In the genomic region with DNA sequence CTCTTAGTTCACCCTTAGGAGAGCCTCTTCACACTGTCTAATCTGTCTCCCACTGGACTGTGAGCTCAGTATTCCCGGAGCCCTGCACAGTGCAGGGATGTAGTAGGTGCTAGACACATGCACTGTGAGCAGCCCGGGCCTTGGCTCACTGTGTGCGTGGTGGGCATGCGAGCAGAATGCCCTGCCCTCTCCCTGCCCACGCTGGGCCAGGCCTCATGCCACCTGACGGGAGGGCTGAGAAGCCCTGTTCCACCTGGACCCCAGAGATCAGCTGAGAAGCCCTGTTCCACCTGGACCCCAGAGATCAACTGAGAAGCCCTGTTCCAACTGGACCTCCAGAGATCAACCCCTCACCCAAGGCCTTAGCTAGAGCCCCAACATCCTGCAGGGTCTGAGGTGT, we compare ENCODE assay signal across 23 cellular contexts. TPM values are rescaled to one million over a fixed set of nuclear protein-coding genes. Genes with fewer than 3 reads are reported as not detected.
"Had no signal": no experiment of that assay in that cellular context is flagged by ENCODE, and none has a peak within 500 bp of the region (broad histone marks: within the 10 kb centered on the region; RNA-seq: fewer than 3 reads in every experiment).

No MANE protein-coding gene starts in this region.

- ATAC-seq: activated CD8-positive, alpha-beta T cell treated with anti-CD3 and anti-CD28 coated beads for 36 hours had no signal

- H3K4me1 ChIP-seq: SJSA1 had no signal

- H3K27ac ChIP-seq: SJSA1 had no signal

- H3K27me3 ChIP-seq: SJSA1 had no signal

- H3K4me3 Mint-ChIP-seq: activated CD4-positive, alpha-beta T cell treated with anti-CD3 and anti-CD28 coated beads, Interleukin-2, amount 10 ng/mL, durations not matched to agents 7 days and 5 days; activated CD8-positive, alpha-beta T cell treated with anti-CD3 and anti-CD28 coated beads for 36 hours; activated naive CD4-positive, alpha-beta T cell treated with anti-CD3 and anti-CD28 coated beads, Interleukin-2, amount 50 U/mL, for 24 hours; activated T-cell treated with anti-CD3 and anti-CD28 coated beads, Interleukin-2, amount 50 U/mL, for 72 hours; brain; central memory CD8-positive, alpha-beta T cell; T-helper 1 cell treated with Interleukin-12 subunit alpha and Interleukin-12 subunit beta and Interleukin-4 antibody, amounts not matched to agents 30 μg/mL and 1 μg/mL, for 36 hours had no signal

- DNase-seq: activated CD4-positive, alpha-beta T cell treated with anti-CD3 and anti-CD28 coated beads, Interleukin-2, amount 10 ng/mL, durations not matched to agents 7 days and 5 days; activated CD4-positive, CD25-positive, alpha-beta regulatory T cell; activated CD8-positive, alpha-beta memory T cell treated with anti-CD3 and anti-CD28 coated beads, Interleukin-2, amount 50 U/mL, for 4 hours; activated CD8-positive, alpha-beta T cell treated with anti-CD3 and anti-CD28 coated beads for 36 hours; activated gamma-delta T cell treated with Interleukin-2 at 50 U/mL for 16 hours; activated T-cell treated with anti-CD3 and anti-CD28 coated beads, Interleukin-2, amount 50 U/mL, for 72 hours; amygdala; Karpas-422; NCI-H1105 treated with DMSO at 0.1 percent for 48 hours; NCI-H1436 treated with DMSO at 0.1 percent for 48 hours; NCI-H187; NCI-H2081; NCI-H446; NCI-H524; SHP77; T1000 had no signal

- H3K36me3 Mint-ChIP-seq: brain had no signal

- H3K36me3 ChIP-seq: SJSA1 had no signal

- H3K4me3 ChIP-seq: SJSA1 had no signal

- H3K9me3 Mint-ChIP-seq: activated CD4-positive, alpha-beta T cell treated with anti-CD3 and anti-CD28 coated beads, Interleukin-2, amount 10 ng/mL, durations not matched to agents 7 days and 5 days; activated CD8-positive, alpha-beta T cell treated with anti-CD3 and anti-CD28 coated beads for 36 hours; activated naive CD4-positive, alpha-beta T cell treated with anti-CD3 and anti-CD28 coated beads, Interleukin-2, amount 50 U/mL, for 24 hours; activated T-cell treated with anti-CD3 and anti-CD28 coated beads, Interleukin-2, amount 50 U/mL, for 72 hours; activated T-helper 2 cell treated with anti-CD3 and anti-CD28 coated beads, Interferon-gamma antibody, Interleukin-2, Interleukin-4, amounts not matched to agents 10 μg/mL and 5 μg/mL and 100 μg/mL, durations not matched to agents 14 hours and 24 hours and 36 hours; brain; central memory CD8-positive, alpha-beta T cell; T-helper 1 cell treated with Interleukin-12 subunit alpha and Interleukin-12 subunit beta and Interleukin-4 antibody, amounts not matched to agents 30 μg/mL and 1 μg/mL, for 36 hours had no signal

- H3K27ac Mint-ChIP-seq: activated CD8-positive, alpha-beta T cell treated with anti-CD3 and anti-CD28 coated beads for 36 hours; activated naive CD4-positive, alpha-beta T cell treated with anti-CD3 and anti-CD28 coated beads, Interleukin-2, amount 50 U/mL, for 24 hours; activated T-cell treated with anti-CD3 and anti-CD28 coated beads, Interleukin-2, amount 50 U/mL, for 72 hours; activated T-helper 2 cell treated with anti-CD3 and anti-CD28 coated beads, Interferon-gamma antibody, Interleukin-2, Interleukin-4, amounts not matched to agents 10 μg/mL and 5 μg/mL and 100 μg/mL, durations not matched to agents 14 hours and 24 hours and 36 hours; T-helper 1 cell treated with Interleukin-12 subunit alpha and Interleukin-12 subunit beta and Interleukin-4 antibody, amounts not matched to agents 30 μg/mL and 1 μg/mL, for 36 hours had no signal

- H3K27me3 Mint-ChIP-seq: activated CD4-positive, alpha-beta T cell treated with anti-CD3 and anti-CD28 coated beads, Interleukin-2, amount 10 ng/mL, durations not matched to agents 7 days and 5 days; activated CD8-positive, alpha-beta T cell treated with anti-CD3 and anti-CD28 coated beads for 36 hours; activated naive CD4-positive, alpha-beta T cell treated with anti-CD3 and anti-CD28 coated beads, Interleukin-2, amount 50 U/mL, for 24 hours had no signal

- H3K9me3 ChIP-seq: SJSA1 had no signal

- H3K4me1 Mint-ChIP-seq: activated naive CD4-positive, alpha-beta T cell treated with anti-CD3 and anti-CD28 coated beads, Interleukin-2, amount 50 U/mL, for 24 hours; central memory CD8-positive, alpha-beta T cell had no signal

RNA-seq across cellular contexts. Expression of gene RPS6KL1, which starts 10.9 kb away (rescaled TPM):
- total RNA-seq: SJSA1 had no signal

RNA-seq across cellular contexts. Expression of gene PROX2, which starts 36.2 kb away (rescaled TPM):
- total RNA-seq: activated CD4-positive, alpha-beta T cell treated with anti-CD3 and anti-CD28 coated beads, Interleukin-2, amount 10 ng/mL, durations not matched to agents 7 days and 5 days; astrocyte; SJSA1 had no signal
